Comparison of ENCODE assay signal across 8 cellular contexts in the genomic region with DNA sequence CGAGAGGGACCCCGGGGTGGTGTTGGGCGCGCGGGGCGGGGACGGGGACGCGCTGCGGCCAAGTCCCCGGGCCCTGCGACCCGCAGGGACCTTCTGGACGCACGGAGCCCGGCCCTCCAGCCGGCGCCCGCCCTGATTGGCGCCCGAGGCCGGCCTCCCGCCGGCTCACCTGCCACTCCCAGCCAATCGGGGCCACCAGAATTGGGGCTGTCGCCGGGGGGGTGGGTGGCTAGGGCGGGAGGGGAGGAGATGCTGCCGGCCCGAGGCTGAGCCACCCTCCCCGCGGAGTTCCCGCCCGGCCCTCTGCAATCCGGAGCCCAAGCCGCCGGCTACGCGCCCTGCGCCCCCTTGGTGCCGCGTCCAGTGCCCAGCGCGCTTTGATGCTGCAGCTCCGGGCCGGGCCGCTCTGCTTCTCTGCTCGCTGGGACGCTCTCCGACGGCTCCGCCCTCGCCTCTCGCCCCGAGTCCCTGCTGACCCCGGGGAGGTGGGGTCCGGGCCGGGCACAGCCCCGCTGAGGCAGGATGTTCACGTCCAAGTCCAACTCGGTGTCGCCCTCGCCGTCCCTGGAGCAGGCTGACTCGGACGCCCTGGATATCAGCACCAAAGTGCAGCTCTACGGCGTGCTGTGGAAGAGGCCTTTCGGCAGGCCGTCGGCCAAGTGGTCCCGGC. TPM values are rescaled to one million over a fixed set of nuclear protein-coding genes. Genes with fewer than 3 reads are reported as not detected.
DNase-seq lines count a peak whose midpoint lies in the region; ATAC-seq and TF ChIP-seq lines count a peak whose summit lies in the region.

PLEKHD1 (plus strand) TSS at position 285 of the 670 bp plus-strand sequence; CDS start at position 523, 238 bp downstream.

- POLR2A ChIA-PET in OCI-LY7 (lab: Charles Lee): no interaction called here

- no peaks in the 10 kb centered on the region for H4K20me1 ChIP-seq in OCI-LY7 (ENCODE audit: insufficient read depth, low read length)

- no peak for TF ChIP-seq CTCF in RWPE2 (IDR thresholded peaks at IDR 0.05; ENCODE audit: poor library complexity, severe bottlenecking)
- no peak for TF ChIP-seq CTCF in psoas muscle (IDR thresholded peaks at IDR 0.05)
- no peak for TF ChIP-seq CTCF in OCI-LY7 (conservative IDR thresholded peaks at IDR 0.05; ENCODE audit: low read length)

- BruUV-seq in OCI-LY7 (replicated peaks; lab: Mats Ljungman, UMichigan): no TSS peak

- H3K9me3 ChIP-seq in RWPE2 (ENCODE audit: severe bottlenecking): no peaks in the 10 kb centered on the region
- H3K9me3 ChIP-seq in psoas muscle: no peaks in the 10 kb centered on the region
- H3K9me3 ChIP-seq in OCI-LY7 (ENCODE audit: low read length): no peaks in the 10 kb centered on the region

- CTCF ChIA-PET in OCI-LY7 (lab: Charles Lee; ENCODE audit: unreplicated experiment): no interaction called here

- H3K36me3 ChIP-seq in RWPE2 (ENCODE audit: low read depth): no peaks in the 10 kb centered on the region
- no peaks in the 10 kb centered on the region for H3K36me3 ChIP-seq in psoas muscle (ENCODE audit: insufficient read depth in 1 of 2, low read depth in 1 of 2)
- H3K36me3 ChIP-seq in OCI-LY7 (ENCODE audit: insufficient read depth, low read length): no peaks in the 10 kb centered on the region

- H2AFZ ChIP-seq in OCI-LY7 (ENCODE audit: low read length): no peak within 1 kb of the TSS

- no peak within 1 kb of the TSS for H3K4me2 ChIP-seq in OCI-LY7 (ENCODE audit: low read length)

- ATAC-seq in RWPE2 (ENCODE audit: low read depth) (peak; percentile 28), left cardiac atrium (peak; percentile 40 to 43), psoas muscle (peak; percentile 47 to 62 (median 54)), HG03095 (IDR thresholded peaks at IDR 0.05; ENCODE audit: unreplicated experiment) (no peak), GM18909 (IDR thresholded peaks at IDR 0.05; ENCODE audit: poor library complexity, unreplicated experiment) (no peak), HG03442 (IDR thresholded peaks at IDR 0.05; ENCODE audit: unreplicated experiment) (no peak)

- WGBS in psoas muscle, 3 donors: 1 to 2% (median 1%) methylated on average over 58 to 72 of the region's 72 CpGs

- DNase-seq in ELF-1 (ENCODE audit: low read depth, low spot score) (peak; percentile 60), RWPE2 (ENCODE audit: low spot score) (no peak), left cardiac atrium (no peak), psoas muscle (peak in 1 of 2 donors; percentile 35), OCI-LY7 (ENCODE audit: low spot score) (no peak)

- H3K79me2 ChIP-seq in OCI-LY7 (ENCODE audit: insufficient read depth, low read depth, low read length): no peaks in the 10 kb centered on the region

- H3K4me3 ChIP-seq in RWPE2 (ENCODE audit: severe bottlenecking) (peak within 1 kb of the TSS; percentile 21), psoas muscle (peak within 1 kb of the TSS; percentile 58), OCI-LY7 (ENCODE audit: low read depth, low read length, poor library complexity, severe bottlenecking) (no peak within 1 kb of the TSS)

- intact Hi-C loops in left cardiac atrium (cut with DNase I): no loop called here
- intact Hi-C loops in psoas muscle (cut with DNase I): no loop called here
- intact Hi-C loops in OCI-LY7 (cut with micrococcal nuclease; ENCODE audit: unreplicated experiment): no loop called here

- H3K9me2 ChIP-seq in OCI-LY7 (ENCODE audit: insufficient read depth, low read length): no peaks in the 10 kb centered on the region

- H3K27me3 ChIP-seq in RWPE2 (ENCODE audit: insufficient read depth, poor library complexity, severe bottlenecking) (peaks cover 47% of the 10 kb centered on the region), psoas muscle (ENCODE audit: insufficient read depth in 3 of 3, low read length in 2 of 3) (peaks cover 0 to 11% (median 2%) of the 10 kb centered on the region in 3 donors)

- H3K27ac ChIP-seq in RWPE2 (ENCODE audit: poor library complexity, severe bottlenecking): no peak within 1 kb of the TSS
- peak within 1 kb of the TSS; percentile 83 for H3K27ac ChIP-seq in psoas muscle
- H3K27ac ChIP-seq in OCI-LY7 (ENCODE audit: low read depth, low read length, poor library complexity, severe bottlenecking): no peak within 1 kb of the TSS

- no peaks in the 10 kb centered on the region for H3K4me1 ChIP-seq in RWPE2 (ENCODE audit: insufficient read depth, poor library complexity, severe bottlenecking)
- H3K4me1 ChIP-seq in psoas muscle: peaks cover 16% of the 10 kb centered on the region
- H3K4me1 ChIP-seq in OCI-LY7 (ENCODE audit: insufficient read depth, low read length, poor library complexity, severe bottlenecking): peaks cover 34% of the 10 kb centered on the region

RNA-seq across cellular contexts. Expression of gene PLEKHD1, which starts in this region (rescaled TPM):
- total RNA-seq in left cardiac atrium (under 1 TPM; 0.15 to 0.24 TPM), psoas muscle (under 1 TPM in 3 of 4 donors, not detected in 1; 0.04 to 0.69 (median 0.08) TPM), OCI-LY7 (2022) (0.17 and 0.19 TPM in 2 replicates)
- under 1 TPM; 0.01 to 0.04 (median 0.03) TPM for polyA plus RNA-seq in psoas muscle
- total RNA-seq in OCI-LY7 (2014; rRNA removed; shearing (Covaris generic)): 0.09 and 0.13 TPM in 2 replicates

Comparison
In these comparisons a context has a peak if more than half of its experiments do, and no peak if none do; other contexts are left out.
1. Peak in ATAC-seq in left cardiac atrium; RNA of the gene not detected or under 1 TPM.
2. Peak in ATAC-seq, H3K4me3 ChIP-seq and H3K27ac ChIP-seq in psoas muscle; RNA of the gene not detected or under 1 TPM.